ENCODE assay signal across 8 cellular contexts in the genomic region with DNA sequence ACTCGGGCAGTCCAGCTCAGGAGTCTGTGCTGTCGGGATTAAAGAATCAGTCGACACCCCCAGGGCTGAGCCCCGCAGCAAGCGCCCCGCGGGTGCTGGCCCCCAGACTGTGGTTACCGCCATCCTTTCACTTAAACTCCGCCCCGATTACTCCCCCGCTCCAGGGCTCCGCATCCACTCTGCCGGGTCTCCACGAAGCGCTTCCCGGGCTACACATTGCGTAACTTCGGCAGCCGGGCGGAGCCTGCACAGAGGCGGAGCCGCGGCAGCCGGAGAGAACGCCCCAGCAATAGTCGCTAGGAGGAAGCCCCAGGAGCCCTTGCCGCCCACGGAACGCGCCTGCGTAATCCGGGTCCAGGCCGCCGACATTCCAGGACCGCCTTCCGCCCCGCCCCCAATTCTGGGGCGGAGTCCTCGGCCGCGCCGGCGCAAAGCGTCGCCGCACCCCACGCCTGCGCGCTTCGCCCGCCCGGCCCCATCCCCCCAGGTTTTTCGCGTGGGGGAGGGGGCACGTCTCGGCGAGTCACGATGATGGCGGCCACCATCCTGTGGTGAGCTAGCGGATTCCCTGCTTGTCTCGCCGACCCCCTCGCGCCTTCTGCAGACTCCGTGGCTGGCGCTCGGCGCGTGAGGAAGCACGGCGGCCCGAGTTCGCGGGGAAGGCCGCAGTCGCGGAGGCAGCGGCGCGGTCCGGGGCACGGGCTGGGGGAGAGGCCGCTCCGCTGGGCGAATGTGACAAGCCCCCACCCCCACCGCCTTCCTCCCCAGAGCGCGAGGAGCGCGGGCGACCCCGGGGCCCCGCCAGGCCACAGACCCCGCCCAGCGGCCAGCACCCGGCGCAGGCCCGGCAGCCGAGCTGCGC. TPM values are rescaled to one million over a fixed set of nuclear protein-coding genes. Genes with fewer than 3 reads are reported as not detected.
DNase-seq lines count a peak whose midpoint lies in the region; ATAC-seq and TF ChIP-seq lines count a peak whose summit lies in the region.

A gene (plus strand): TSS at position 521 of the 862 bp plus-strand sequence. CDS start 351 bp downstream, outside the sequence.

- peak; percentile 80 for ATAC-seq in HG03460 (IDR thresholded peaks at IDR 0.05; ENCODE audit: unreplicated experiment)

- intact Hi-C loops in colonic mucosa (cut with DNase I): no loop called here

- H3K27ac ChIP-seq in colonic mucosa: peak within 1 kb of the TSS; percentile 99
- H3K27ac ChIP-seq in layer of hippocampus (ENCODE audit: low read depth, low read length): peak within 1 kb of the TSS; percentile 98

- H3K9me3 ChIP-seq in BE2C (no peaks in the 10 kb centered on the region; the same call in 1 of the 2 replicates), colonic mucosa (no peaks in the 10 kb centered on the region)

- H3K4me3 ChIP-seq in BE2C (ENCODE audit: low read depth, low read length) (peak within 1 kb of the TSS; percentile 99), colonic mucosa (peak within 1 kb of the TSS; percentile 95)

- H3K4me1 ChIP-seq in BE2C (peaks cover 2% of the 10 kb centered on the region; the same call in 1 of the 2 replicates), colonic mucosa (peaks cover 18% of the 10 kb centered on the region)

- DNase-seq in BE2C (peak; percentile 99), GM19240 (ENCODE audit: insufficient read length, low spot score) (peak; percentile 64), NCI-H526 (lab: John Stamatoyannopoulos, UW) (peak; percentile 76 to 96), colonic mucosa (peak; percentile 98)
- peak; percentile 99 for DNase-seq in activated CD4-positive, alpha-beta T cell treated with anti-CD3 and anti-CD28 coated beads for 48 hours
- peak; percentile 99 for DNase-seq in stimulated activated CD4-positive, alpha-beta T cell treated with anti-CD3 and anti-CD28 coated beads, Interleukin-1b, Interleukin-23, amount 100 ng/mL, for 4 hours (ENCODE audit: low read depth in 2 of 2)

- no peaks in the 10 kb centered on the region for H3K27me3 ChIP-seq in BE2C
- H3K27me3 ChIP-seq in colonic mucosa: no peaks in the 10 kb centered on the region
- no peaks in the 10 kb centered on the region for H3K27me3 ChIP-seq in layer of hippocampus (ENCODE audit: control insufficient read depth, insufficient read depth, low read length)

- peaks cover 10% of the 10 kb centered on the region for H3K36me3 ChIP-seq in BE2C
- no peaks in the 10 kb centered on the region for H3K36me3 ChIP-seq in colonic mucosa

- H3K9ac ChIP-seq in colonic mucosa (ENCODE audit: low read depth in 2 of 2, low read length in 2 of 2): peak within 1 kb of the TSS; percentile 85 to 91

- TF ChIP-seq CTCF in BE2C (IDR thresholded peaks at IDR 0.05; ENCODE audit: low read depth, low read length) (no peak), colonic mucosa (IDR thresholded peaks at IDR 0.05) (no peak)

RNA-seq across cellular contexts. Expression of the gene that starts here (rescaled TPM):
- polyA plus RNA-seq in BE2C (2012; ENCODE audit: insufficient read depth, insufficient read length, low read depth): 270 TPM
- 100 to 1,000 TPM; 119 to 146 TPM for total RNA-seq in colonic mucosa

Comparison
In these comparisons a context has a peak if more than half of its experiments do, and no peak if none do; other contexts are left out.
1. Peak in every context shown above with its lines: DNase-seq, ATAC-seq, H3K4me3 ChIP-seq and H3K27ac ChIP-seq.